ENCODE assay signal across 8 cellular contexts in the genomic region with DNA sequence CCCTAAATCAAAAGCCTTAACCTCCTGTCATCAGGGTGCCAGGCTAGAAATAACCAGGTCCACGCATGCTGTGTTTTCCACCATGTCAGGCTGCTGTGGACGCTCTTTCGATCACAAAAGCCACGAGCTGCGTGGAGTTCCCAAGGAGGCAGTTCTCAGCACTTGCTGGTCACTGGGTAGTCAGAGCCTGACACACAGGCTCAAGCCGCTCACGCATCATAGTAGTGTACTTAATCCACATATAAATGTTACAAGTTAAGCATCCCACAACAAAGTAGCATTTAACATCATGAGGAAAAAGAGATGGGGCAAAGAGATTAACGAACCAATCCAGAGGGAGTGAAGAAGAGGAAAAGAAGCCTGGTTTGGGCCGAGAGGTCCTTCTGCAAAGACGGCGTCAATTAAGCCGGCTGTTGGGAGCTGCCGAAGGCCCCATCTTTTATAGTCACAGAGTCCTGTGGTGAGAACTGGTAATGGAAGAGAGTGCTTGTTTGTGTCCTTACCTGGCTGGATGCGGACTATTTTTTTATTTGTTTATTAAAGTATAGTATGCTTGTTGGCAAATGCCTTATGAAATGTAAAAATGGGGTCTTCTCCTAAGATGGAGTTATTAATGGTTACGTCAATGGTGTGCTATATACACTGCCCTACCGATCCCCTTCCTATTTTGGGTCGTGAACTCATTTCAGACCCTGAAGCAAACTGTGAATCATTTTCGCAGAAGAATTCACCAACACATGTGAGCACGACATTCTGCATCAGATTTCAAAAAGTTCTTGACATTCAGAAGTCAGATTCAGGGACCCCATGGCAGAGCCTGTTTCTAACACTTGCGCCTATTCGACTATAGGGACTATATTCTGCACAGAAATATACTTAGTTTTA. TPM values are rescaled to one million over a fixed set of nuclear protein-coding genes. Genes with fewer than 3 reads are reported as not detected.
DNase-seq lines count a peak whose midpoint lies in the region; ATAC-seq and TF ChIP-seq lines count a peak whose summit lies in the region.

No MANE protein-coding gene starts in this region.

- peak overlapping the region; percentile 96 for H3K4me2 ChIP-seq in mesendoderm (ENCODE audit: low read length)

- H4K5ac ChIP-seq in mesendoderm (ENCODE audit: low read length), result no peak overlapping the region

- H3K79me1 ChIP-seq in mesendoderm (ENCODE audit: low read length), result peaks cover 2% of the 10 kb centered on the region

- H2BK5ac ChIP-seq in mesendoderm (ENCODE audit: low read length), result peak overlapping the region; percentile 73

- H3K18ac ChIP-seq in mesendoderm (ENCODE audit: low read length), result peak overlapping the region; percentile 88

- H3K23ac ChIP-seq in mesendoderm (ENCODE audit: low read length), result peak overlapping the region; percentile 68

- H3K9ac ChIP-seq in colonic mucosa (ENCODE audit: low read depth in 2 of 2, low read length in 2 of 2), result peak overlapping the region; percentile 88 to 94
- peak overlapping the region; percentile 96 for H3K9ac ChIP-seq in mesendoderm (ENCODE audit: low read length)

- H3K4me1 ChIP-seq in Peyer's patch, result peaks cover 0 to 36% (median 9%) of the 10 kb centered on the region in 4 donors
- H3K4me1 ChIP-seq in colonic mucosa, result peaks cover 7% of the 10 kb centered on the region
- H3K4me1 ChIP-seq in mesendoderm (ENCODE audit: control insufficient read depth, low read depth, low read length), result peaks cover 5% of the 10 kb centered on the region
- peaks cover 37% of the 10 kb centered on the region for H3K4me1 ChIP-seq in upper lobe of right lung

- H3K27me3 ChIP-seq in Peyer's patch, result no peaks in the 10 kb centered on the region
- H3K27me3 ChIP-seq in colonic mucosa, result no peaks in the 10 kb centered on the region
- no peaks in the 10 kb centered on the region for H3K27me3 ChIP-seq in mesendoderm (ENCODE audit: insufficient read depth, low read length, poor library complexity)
- H3K27me3 ChIP-seq in upper lobe of right lung, result no peaks in the 10 kb centered on the region

- TF ChIP-seq POLR2A in Peyer's patch (IDR thresholded peaks at IDR 0.05), result no peak

- H3K56ac ChIP-seq in mesendoderm (ENCODE audit: low read length), result peak overlapping the region; percentile 97

- peak overlapping the region; percentile 95 to 100 (median 96) for H3K27ac ChIP-seq in Peyer's patch
- peak overlapping the region; percentile 89 for H3K27ac ChIP-seq in colonic mucosa
- H3K27ac ChIP-seq in mesendoderm (ENCODE audit: low read depth, low read length), result peak overlapping the region; percentile 37
- H3K27ac ChIP-seq in upper lobe of right lung, result peak overlapping the region; percentile 85

- no peak overlapping the region for H2BK120ac ChIP-seq in mesendoderm (ENCODE audit: low read depth, low read length)

- H3K9me3 ChIP-seq in Peyer's patch, result no peaks in the 10 kb centered on the region
- H3K9me3 ChIP-seq in colonic mucosa, result no peaks in the 10 kb centered on the region
- no peaks in the 10 kb centered on the region for H3K9me3 ChIP-seq in upper lobe of right lung

- H3K79me2 ChIP-seq in mesendoderm (ENCODE audit: control insufficient read depth, insufficient read depth, low read length), result peaks cover 35% of the 10 kb centered on the region

- intact Hi-C loops in colonic mucosa (cut with DNase I) (loop anchor here (10.0 kb wide), 1 partner anchor 85 kb away; a partner anchor contains a TSS), upper lobe of right lung (cut with DNase I) (no loop called here)

- H3K4me3 ChIP-seq in GM12864 (ENCODE audit: low read depth, low read length) (peak overlapping the region; percentile 66), Peyer's patch (peak overlapping the region; percentile 87 to 97 (median 90)), colonic mucosa (peak overlapping the region; percentile 67), mesendoderm (ENCODE audit: low read length) (peak overlapping the region; percentile 65), upper lobe of right lung (peak overlapping the region; percentile 87)

- no CpG with 5 or more reads among the region's 21 CpGs for WGBS in mesendoderm (ENCODE audit: extremely low coverage, insufficient coverage, low lambda C conversion rate)

- DNase-seq in AG08396 (ENCODE audit: low spot score) (peak; percentile 25), GM12864 (ENCODE audit: low read depth) (no peak), Peyer's patch (peak in 1 of 3 donors; percentile 54), colonic mucosa (no peak), mesendoderm (peak; percentile 60), upper lobe of right lung (no peak), iPS-NIHi11 (ENCODE audit: low spot score) (no peak)

- no peak overlapping the region for H4K8ac ChIP-seq in mesendoderm (ENCODE audit: low read depth, low read length)

- no peak overlapping the region for H2BK15ac ChIP-seq in mesendoderm (replicated peaks; ENCODE audit: low read depth)

- no peaks in the 10 kb centered on the region for H3K36me3 ChIP-seq in Peyer's patch
- H3K36me3 ChIP-seq in colonic mucosa, result no peaks in the 10 kb centered on the region
- H3K36me3 ChIP-seq in mesendoderm (ENCODE audit: control insufficient read depth, insufficient read depth, low read length), result no peaks in the 10 kb centered on the region
- no peaks in the 10 kb centered on the region for H3K36me3 ChIP-seq in upper lobe of right lung

- no peak overlapping the region for H2AK5ac ChIP-seq in mesendoderm (ENCODE audit: low read length)

- ATAC-seq in HG02943 (IDR thresholded peaks at IDR 0.05; ENCODE audit: low read depth, unreplicated experiment) (peak; percentile 13), upper lobe of right lung (peak; percentile 1)

- TF ChIP-seq CTCF in GM12864 (IDR thresholded peaks at IDR 0.05; ENCODE audit: low read depth, low read length, missing control alignments), result no peak
- TF ChIP-seq CTCF in Peyer's patch (IDR thresholded peaks at IDR 0.05), result peak in 1 of 6 experiments; percentile 7
- no peak for TF ChIP-seq CTCF in colonic mucosa (IDR thresholded peaks at IDR 0.05)
- TF ChIP-seq CTCF in upper lobe of right lung (IDR thresholded peaks at IDR 0.05), result no peak

- H3K4ac ChIP-seq in mesendoderm (ENCODE audit: low read depth, low read length), result peak overlapping the region; percentile 95

RNA-seq across cellular contexts. Expression of a gene that starts 0.7 kb away (rescaled TPM):
- total RNA-seq in Peyer's patch (10 to 100 TPM; 13.3 to 33.0 (median 25.0) TPM), colonic mucosa (10 to 100 TPM; 16.0 to 21.6 TPM), upper lobe of right lung (14.4 TPM)
- 3.7 TPM for polyA plus RNA-seq in mesendoderm (2013, experiment 1 of 2)
- polyA plus RNA-seq in mesendoderm (2013, experiment 2 of 2), result 3.7 TPM

RNA-seq across cellular contexts. Expression of a gene that starts 1.0 kb away (rescaled TPM):
- 10 to 100 TPM; 14.9 to 49.0 (median 25.8) TPM for total RNA-seq in Peyer's patch
- 10 to 100 TPM; 45.4 to 57.9 TPM for total RNA-seq in colonic mucosa
- 130 TPM for polyA plus RNA-seq in mesendoderm (2013, experiment 1 of 2)
- 135 TPM for polyA plus RNA-seq in mesendoderm (2013, experiment 2 of 2)
- total RNA-seq in upper lobe of right lung, result 17.5 TPM

Comparison
In these comparisons a context has a peak if more than half of its experiments do, and no peak if none do; other contexts are left out.
1. DNase-seq: peak in AG08396 (single experiment) and mesendoderm (single experiment); none in GM12864 (single experiment), colonic mucosa (single experiment), upper lobe of right lung (single experiment) and iPS-NIHi11 (single experiment).
2. H3K27ac ChIP-seq: peak in every context shown above with its lines; median percentile 96 in Peyer's patch; 89 in colonic mucosa; 85 in upper lobe of right lung; 37 in mesendoderm.
3. Peak in every context shown above with its lines, with median percentiles within 50 percentile points of each other: H3K4me3 ChIP-seq.